1 cellular context compared by ENCODE assay signal in the genomic region with DNA sequence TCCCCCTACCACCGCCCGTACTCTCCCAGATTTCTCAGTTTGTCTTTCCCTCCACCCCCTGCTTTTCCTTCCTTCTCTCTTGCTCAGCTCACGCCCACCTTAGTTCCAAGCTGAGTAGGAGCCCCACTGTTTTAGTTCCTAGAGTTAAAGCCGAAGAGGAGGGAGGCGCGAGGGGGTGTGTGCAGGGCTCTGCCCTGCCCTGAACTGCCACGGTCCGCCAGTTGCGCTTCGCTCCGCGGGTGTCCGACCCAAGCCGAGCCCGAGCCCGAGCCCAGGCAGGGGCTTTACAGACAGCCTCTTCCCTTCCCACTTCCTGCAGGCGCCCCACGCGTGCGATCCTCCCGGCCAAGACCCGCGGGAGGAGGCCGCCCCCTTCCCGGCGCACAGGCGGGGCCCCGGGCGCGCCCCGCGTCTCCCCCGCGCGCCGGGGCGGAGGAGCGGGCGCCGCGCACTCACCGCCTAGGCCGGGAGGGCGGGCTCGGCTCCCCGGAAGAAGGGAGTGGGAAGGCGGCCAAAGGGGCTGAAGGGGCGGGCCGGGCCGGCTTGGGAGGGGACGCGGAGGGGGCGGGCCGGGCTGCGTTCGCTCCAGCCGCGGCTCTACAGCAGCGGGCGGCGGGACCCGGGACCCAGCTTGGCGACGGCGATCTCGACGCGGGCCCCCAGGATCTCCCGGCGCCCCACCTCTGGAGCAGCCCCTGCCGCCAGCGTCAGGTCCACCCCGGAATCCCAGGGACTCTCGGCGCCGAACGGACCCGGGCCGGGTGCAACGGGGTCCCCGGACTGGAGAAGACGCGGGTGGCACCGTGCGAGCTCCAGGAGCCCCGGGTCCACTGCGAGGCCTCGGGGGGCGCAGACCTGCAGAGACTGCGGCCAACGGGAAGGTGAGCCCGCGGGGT.
TF ChIP-seq lines count a peak whose summit lies in the region.

A gene with protein sequence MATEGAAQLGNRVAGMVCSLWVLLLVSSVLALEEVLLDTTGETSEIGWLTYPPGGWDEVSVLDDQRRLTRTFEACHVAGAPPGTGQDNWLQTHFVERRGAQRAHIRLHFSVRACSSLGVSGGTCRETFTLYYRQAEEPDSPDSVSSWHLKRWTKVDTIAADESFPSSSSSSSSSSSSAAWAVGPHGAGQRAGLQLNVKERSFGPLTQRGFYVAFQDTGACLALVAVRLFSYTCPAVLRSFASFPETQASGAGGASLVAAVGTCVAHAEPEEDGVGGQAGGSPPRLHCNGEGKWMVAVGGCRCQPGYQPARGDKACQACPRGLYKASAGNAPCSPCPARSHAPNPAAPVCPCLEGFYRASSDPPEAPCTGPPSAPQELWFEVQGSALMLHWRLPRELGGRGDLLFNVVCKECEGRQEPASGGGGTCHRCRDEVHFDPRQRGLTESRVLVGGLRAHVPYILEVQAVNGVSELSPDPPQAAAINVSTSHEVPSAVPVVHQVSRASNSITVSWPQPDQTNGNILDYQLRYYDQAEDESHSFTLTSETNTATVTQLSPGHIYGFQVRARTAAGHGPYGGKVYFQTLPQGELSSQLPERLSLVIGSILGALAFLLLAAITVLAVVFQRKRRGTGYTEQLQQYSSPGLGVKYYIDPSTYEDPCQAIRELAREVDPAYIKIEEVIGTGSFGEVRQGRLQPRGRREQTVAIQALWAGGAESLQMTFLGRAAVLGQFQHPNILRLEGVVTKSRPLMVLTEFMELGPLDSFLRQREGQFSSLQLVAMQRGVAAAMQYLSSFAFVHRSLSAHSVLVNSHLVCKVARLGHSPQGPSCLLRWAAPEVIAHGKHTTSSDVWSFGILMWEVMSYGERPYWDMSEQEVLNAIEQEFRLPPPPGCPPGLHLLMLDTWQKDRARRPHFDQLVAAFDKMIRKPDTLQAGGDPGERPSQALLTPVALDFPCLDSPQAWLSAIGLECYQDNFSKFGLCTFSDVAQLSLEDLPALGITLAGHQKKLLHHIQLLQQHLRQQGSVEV (plus strand): TSS at position 572 of the 896 bp plus-strand sequence. CDS start 8,152 bp downstream, outside the sequence.

TF ChIP-seq in HepG2, 621 proteins besides CTCF, POLR2A, EP300 and RAD21 (continued from another document):
- TF ChIP-seq, protein P1, sequence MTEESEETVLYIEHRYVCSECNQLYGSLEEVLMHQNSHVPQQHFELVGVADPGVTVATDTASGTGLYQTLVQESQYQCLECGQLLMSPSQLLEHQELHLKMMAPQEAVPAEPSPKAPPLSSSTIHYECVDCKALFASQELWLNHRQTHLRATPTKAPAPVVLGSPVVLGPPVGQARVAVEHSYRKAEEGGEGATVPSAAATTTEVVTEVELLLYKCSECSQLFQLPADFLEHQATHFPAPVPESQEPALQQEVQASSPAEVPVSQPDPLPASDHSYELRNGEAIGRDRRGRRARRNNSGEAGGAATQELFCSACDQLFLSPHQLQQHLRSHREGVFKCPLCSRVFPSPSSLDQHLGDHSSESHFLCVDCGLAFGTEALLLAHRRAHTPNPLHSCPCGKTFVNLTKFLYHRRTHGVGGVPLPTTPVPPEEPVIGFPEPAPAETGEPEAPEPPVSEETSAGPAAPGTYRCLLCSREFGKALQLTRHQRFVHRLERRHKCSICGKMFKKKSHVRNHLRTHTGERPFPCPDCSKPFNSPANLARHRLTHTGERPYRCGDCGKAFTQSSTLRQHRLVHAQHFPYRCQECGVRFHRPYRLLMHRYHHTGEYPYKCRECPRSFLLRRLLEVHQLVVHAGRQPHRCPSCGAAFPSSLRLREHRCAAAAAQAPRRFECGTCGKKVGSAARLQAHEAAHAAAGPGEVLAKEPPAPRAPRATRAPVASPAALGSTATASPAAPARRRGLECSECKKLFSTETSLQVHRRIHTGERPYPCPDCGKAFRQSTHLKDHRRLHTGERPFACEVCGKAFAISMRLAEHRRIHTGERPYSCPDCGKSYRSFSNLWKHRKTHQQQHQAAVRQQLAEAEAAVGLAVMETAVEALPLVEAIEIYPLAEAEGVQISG (CRISPR knock-in tag; IDR thresholded peaks at IDR 0.05), result 0 out of 2 replicates have a peak, but pooled peaks have one; percentile 14
- 0 out of 2 replicates have a peak, but pooled peaks have one; percentile 29 for TF ChIP-seq ZFY (CRISPR knock-in tag; IDR thresholded peaks at IDR 0.05)
- TF ChIP-seq, protein P2, sequence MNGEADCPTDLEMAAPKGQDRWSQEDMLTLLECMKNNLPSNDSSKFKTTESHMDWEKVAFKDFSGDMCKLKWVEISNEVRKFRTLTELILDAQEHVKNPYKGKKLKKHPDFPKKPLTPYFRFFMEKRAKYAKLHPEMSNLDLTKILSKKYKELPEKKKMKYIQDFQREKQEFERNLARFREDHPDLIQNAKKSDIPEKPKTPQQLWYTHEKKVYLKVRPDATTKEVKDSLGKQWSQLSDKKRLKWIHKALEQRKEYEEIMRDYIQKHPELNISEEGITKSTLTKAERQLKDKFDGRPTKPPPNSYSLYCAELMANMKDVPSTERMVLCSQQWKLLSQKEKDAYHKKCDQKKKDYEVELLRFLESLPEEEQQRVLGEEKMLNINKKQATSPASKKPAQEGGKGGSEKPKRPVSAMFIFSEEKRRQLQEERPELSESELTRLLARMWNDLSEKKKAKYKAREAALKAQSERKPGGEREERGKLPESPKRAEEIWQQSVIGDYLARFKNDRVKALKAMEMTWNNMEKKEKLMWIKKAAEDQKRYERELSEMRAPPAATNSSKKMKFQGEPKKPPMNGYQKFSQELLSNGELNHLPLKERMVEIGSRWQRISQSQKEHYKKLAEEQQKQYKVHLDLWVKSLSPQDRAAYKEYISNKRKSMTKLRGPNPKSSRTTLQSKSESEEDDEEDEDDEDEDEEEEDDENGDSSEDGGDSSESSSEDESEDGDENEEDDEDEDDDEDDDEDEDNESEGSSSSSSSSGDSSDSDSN (CRISPR knock-in tag; IDR thresholded peaks at IDR 0.05), result peak; percentile 7; the same call in 1 of the 2 replicates
- peak; percentile 97 for TF ChIP-seq HNRNPLL (IDR thresholded peaks at IDR 0.05; ENCODE audit: low read depth, low read length, poor library complexity, severe bottlenecking)
- peak; percentile 49; the same call in 1 of the 2 replicates for TF ChIP-seq GABPB1 (CRISPR knock-in tag; IDR thresholded peaks at IDR 0.05)
